ENCODE assay signal across 13 cellular contexts in the genomic region with DNA sequence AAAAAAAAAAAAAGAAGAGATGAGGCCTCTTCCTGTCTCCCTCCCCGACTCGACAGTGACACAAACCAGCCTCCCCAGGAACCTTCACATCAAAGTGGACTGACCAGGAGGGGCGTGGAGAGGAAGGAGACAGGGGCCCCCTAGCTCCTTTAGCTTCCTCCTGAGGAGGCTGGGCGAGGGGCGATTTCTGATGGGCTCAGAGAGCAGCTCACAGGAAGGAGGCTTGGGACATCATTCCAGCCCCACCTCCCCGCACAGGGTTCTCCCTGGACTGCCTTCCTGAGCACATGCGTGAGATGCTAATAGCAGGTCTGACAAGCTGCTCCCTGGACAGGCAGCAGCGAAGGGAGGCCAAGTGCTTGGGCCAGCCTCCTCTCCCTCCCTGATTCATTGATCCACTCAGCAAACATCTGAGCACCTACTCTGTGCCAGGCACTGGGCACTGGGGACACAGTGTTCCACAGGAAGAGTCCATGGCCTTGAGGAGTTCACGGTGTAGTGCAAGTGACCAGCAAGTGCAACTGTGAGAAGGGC. TPM values are rescaled to one million over a fixed set of nuclear protein-coding genes. Genes with fewer than 3 reads are reported as not detected.
A peak's percentile ranks its signal among the peaks of the same experiment; 100 is the strongest.
DNase-seq lines count a peak whose midpoint lies in the region; ATAC-seq and TF ChIP-seq lines count a peak whose summit lies in the region.
"Had no signal": no experiment of that assay in that cellular context is flagged by ENCODE, and none has a peak within 500 bp of the region (broad histone marks: within the 10 kb centered on the region; RNA-seq: fewer than 3 reads in every experiment).

No MANE protein-coding gene starts in this region.

- H3K9me3 ChIP-seq in KOPT-K1 (ENCODE audit: insufficient read depth, low read length, poor library complexity, severe bottlenecking) (no peaks in the 10 kb centered on the region), hepatocyte (ENCODE audit: low read depth) (no peaks in the 10 kb centered on the region), sigmoid colon (no peaks in the 10 kb centered on the region), suprapubic skin (no peaks in the 10 kb centered on the region)

- WGBS in hepatocyte (ENCODE audit: low lambda C conversion rate, missing lambda C conversion rate), result 44% methylated on average over 9 of the region's 9 CpGs
- WGBS in sigmoid colon, 2 donors, result 63 to 77% methylated on average over 9 of the region's 9 CpGs
- 68% methylated on average over 5 of the region's 9 CpGs for WGBS in suprapubic skin

- H3K4me2 ChIP-seq in hepatocyte, result peak overlapping the region; percentile 5

- ATAC-seq in GM18511 (IDR thresholded peaks at IDR 0.05; ENCODE audit: unreplicated experiment), result no peak

- H3K36me3 Mint-ChIP-seq in activated naive CD4-positive, alpha-beta T cell treated with anti-CD3 and anti-CD28 coated beads, Interleukin-2, amount 10 ng/mL, durations not matched to agents 7 days and 5 days, result no peaks in the 10 kb centered on the region

- CTCF ChIA-PET in activated naive CD4-positive, alpha-beta T cell treated with anti-CD3 and anti-CD28 coated beads, Interleukin-2, amount 10 ng/mL, durations not matched to agents 7 days and 5 days (lab: Charles Lee), result interaction anchor here (0.7 to 3.3 kb wide), 5 partner anchors 13 to 82 kb away, joined by 3 to 11 read pairs (median 4); a partner anchor contains a TSS

- no peak for TF ChIP-seq EP300 in sigmoid colon (IDR thresholded peaks at IDR 0.05)
- TF ChIP-seq EP300 in suprapubic skin (IDR thresholded peaks at IDR 0.05), result no peak

- peak; percentile 53 for DNase-seq in activated naive CD4-positive, alpha-beta T cell treated with anti-CD3 and anti-CD28 coated beads, Interleukin-2, amount 10 ng/mL, durations not matched to agents 7 days and 5 days
- no peak for DNase-seq in activated naive CD4-positive, alpha-beta T cell (lab: John Stamatoyannopoulos, UW)
- DNase-seq in hepatocyte (ENCODE audit: low spot score) (peak; percentile 61), sigmoid colon (peak; percentile 50), suprapubic skin (ENCODE audit: low spot score in 2 of 2) (no peak), ecto neural progenitor cell (ENCODE audit: low spot score) (no peak)
- DNase-seq: activated naive CD4-positive, alpha-beta T cell treated with anti-CD3 and anti-CD28 coated beads, Interleukin-2, amount 50 U/mL, for 16 hours; SW 1271 had no signal

- no peak overlapping the region for H3K27ac Mint-ChIP-seq in activated naive CD4-positive, alpha-beta T cell treated with anti-CD3 and anti-CD28 coated beads, Interleukin-2, amount 10 ng/mL, durations not matched to agents 7 days and 5 days

- H3K4me3 ChIP-seq in hepatocyte (no peak overlapping the region), sigmoid colon (no peak overlapping the region), suprapubic skin (no peak overlapping the region)
- H3K4me3 ChIP-seq: lung had no signal

- TF ChIP-seq POLR2A in sigmoid colon (IDR thresholded peaks at IDR 0.05), result no peak
- no peak for TF ChIP-seq POLR2A in suprapubic skin (IDR thresholded peaks at IDR 0.05)

- no peak overlapping the region for H3K4me3 Mint-ChIP-seq in activated naive CD4-positive, alpha-beta T cell treated with anti-CD3 and anti-CD28 coated beads, Interleukin-2, amount 10 ng/mL, durations not matched to agents 7 days and 5 days

- H3K4me1 ChIP-seq in hepatocyte (ENCODE audit: insufficient read depth) (peaks cover 15% of the 10 kb centered on the region), sigmoid colon (no peaks in the 10 kb centered on the region), suprapubic skin (no peaks in the 10 kb centered on the region)

- H3K9me2 ChIP-seq in hepatocyte (replicated peaks; ENCODE audit: insufficient read depth), result no peaks in the 10 kb centered on the region

- no peaks in the 10 kb centered on the region for H3K36me3 ChIP-seq in KOPT-K1 (ENCODE audit: insufficient read depth, low read length)
- no peaks in the 10 kb centered on the region for H3K36me3 ChIP-seq in hepatocyte (replicated peaks; ENCODE audit: insufficient read depth, low read depth)
- H3K36me3 ChIP-seq in sigmoid colon, result no peaks in the 10 kb centered on the region
- no peaks in the 10 kb centered on the region for H3K36me3 ChIP-seq in suprapubic skin

- H3K79me2 ChIP-seq in hepatocyte, result no peaks in the 10 kb centered on the region

- no peaks in the 10 kb centered on the region for H4K20me1 ChIP-seq in hepatocyte (ENCODE audit: insufficient read depth, poor library complexity, severe bottlenecking)

- H3K27me3 ChIP-seq in hepatocyte (no peaks in the 10 kb centered on the region), sigmoid colon (no peaks in the 10 kb centered on the region), suprapubic skin (no peaks in the 10 kb centered on the region)

- H3K9me3 Mint-ChIP-seq in activated naive CD4-positive, alpha-beta T cell treated with anti-CD3 and anti-CD28 coated beads, Interleukin-2, amount 10 ng/mL, durations not matched to agents 7 days and 5 days, result no peaks in the 10 kb centered on the region

- intact Hi-C loops in sigmoid colon (cut with DNase I), result no loop called here

- peaks cover 18% of the 10 kb centered on the region for H3K4me1 Mint-ChIP-seq in activated naive CD4-positive, alpha-beta T cell treated with anti-CD3 and anti-CD28 coated beads, Interleukin-2, amount 10 ng/mL, durations not matched to agents 7 days and 5 days

- H3K27ac ChIP-seq in KOPT-K1 (ENCODE audit: low read depth, low read length, poor library complexity, severe bottlenecking) (peak overlapping the region; percentile 67), hepatocyte (peak overlapping the region; percentile 31), sigmoid colon (no peak overlapping the region), suprapubic skin (no peak overlapping the region)

- TF ChIP-seq CTCF in hepatocyte (IDR thresholded peaks at IDR 0.05; ENCODE audit: poor library complexity), result no peak
- no peak for TF ChIP-seq CTCF in sigmoid colon (IDR thresholded peaks at IDR 0.05)
- no peak for TF ChIP-seq CTCF in suprapubic skin (IDR thresholded peaks at IDR 0.05)

- peaks cover 21% of the 10 kb centered on the region for H3K27me3 Mint-ChIP-seq in activated naive CD4-positive, alpha-beta T cell treated with anti-CD3 and anti-CD28 coated beads, Interleukin-2, amount 10 ng/mL, durations not matched to agents 7 days and 5 days

- H2AFZ ChIP-seq in hepatocyte, result no peak overlapping the region

RNA-seq across cellular contexts. Expression of a gene that starts 14.4 kb away (rescaled TPM):
- total RNA-seq in hepatocyte, result 112 and 122 TPM in 2 replicates
- polyA plus RNA-seq in hepatocyte, result 96.3 and 106 TPM in 2 replicates
- total RNA-seq in sigmoid colon, result 10 to 100 TPM in 2 of 4 donors, 1 to 10 TPM in 2; 3.9 to 21.8 (median 10.1) TPM
- 100 to 1,000 TPM; 102 to 147 (median 103) TPM for polyA plus RNA-seq in sigmoid colon
- total RNA-seq in suprapubic skin, result 10 to 100 TPM; 29.8 to 66.8 (median 51.3) TPM

RNA-seq across cellular contexts. Expression of a gene that starts 35.7 kb away (rescaled TPM):
- total RNA-seq in hepatocyte (10.5 and 11.4 TPM in 2 replicates), sigmoid colon (10 to 100 TPM; 17.8 to 46.8 (median 21.0) TPM), suprapubic skin (10 to 100 TPM in 1 of 4 donors, 1 to 10 TPM in 3; 7.1 to 11.5 (median 8.5) TPM)
- polyA plus RNA-seq in hepatocyte (13.1 and 17.2 TPM in 2 replicates), sigmoid colon (1 to 10 TPM; 1.6 to 4.0 (median 2.4) TPM)

RNA-seq across cellular contexts. Expression of a gene that starts 38.2 kb away (rescaled TPM):
- total RNA-seq in hepatocyte (92.5 and 101 TPM in 2 replicates), sigmoid colon (100 to 1,000 TPM in 2 of 4 donors, 10 to 100 TPM in 2; 60.7 to 141 (median 101) TPM), suprapubic skin (10 to 100 TPM; 65.0 to 80.3 (median 72.0) TPM)
- polyA plus RNA-seq in hepatocyte (49.0 and 56.6 TPM in 2 replicates), sigmoid colon (10 to 100 TPM; 52.3 to 77.7 (median 60.1) TPM)

RNA-seq across cellular contexts. Expression of a gene that starts 41.8 kb away (rescaled TPM):
- total RNA-seq in hepatocyte, result 1.1 and 2.2 TPM in 2 replicates
- 1.9 and 2.9 TPM in 2 replicates for polyA plus RNA-seq in hepatocyte
- total RNA-seq in sigmoid colon, result under 1 TPM in 1 of 4 donors, not detected in 3; 0.36 TPM
- 1 to 10 TPM in 1 of 3 donors, under 1 TPM in 2; 0.60 to 4.0 (median 0.69) TPM for polyA plus RNA-seq in sigmoid colon
- under 1 TPM in 3 of 4 donors, not detected in 1; 0.16 to 0.53 (median 0.16) TPM for total RNA-seq in suprapubic skin
- total RNA-seq: Daoy, osteoblast had no signal

RNA-seq across cellular contexts. Expression of a gene that starts 53.4 kb away (rescaled TPM):
- 57.1 and 61.9 TPM in 2 replicates for total RNA-seq in hepatocyte
- polyA plus RNA-seq in hepatocyte, result 63.2 and 81.5 TPM in 2 replicates
- total RNA-seq in sigmoid colon, result 10 to 100 TPM; 61.4 to 74.5 (median 71.3) TPM
- polyA plus RNA-seq in sigmoid colon, result 100 to 1,000 TPM in 2 of 3 donors, 10 to 100 TPM in 1; 91.6 to 154 (median 123) TPM
- total RNA-seq in suprapubic skin, result 10 to 100 TPM; 45.7 to 60.1 (median 48.8) TPM

Comparison
In these comparisons a context has a peak if more than half of its experiments do, and no peak if none do; other contexts are left out.
1. DNase-seq: peak in activated naive CD4-positive, alpha-beta T cell treated with anti-CD3 and anti-CD28 coated beads, Interleukin-2, amount 10 ng/mL, durations not matched to agents 7 days and 5 days (single experiment), hepatocyte (single experiment) and sigmoid colon (single experiment); none in activated naive CD4-positive, alpha-beta T cell (0 of 4), suprapubic skin (0 of 2) and ecto neural progenitor cell (single experiment).
2. H3K27ac ChIP-seq: peak in KOPT-K1 (single experiment) and hepatocyte (single experiment); none in sigmoid colon (0 of 4) and suprapubic skin (single experiment).